In the genomic region with DNA sequence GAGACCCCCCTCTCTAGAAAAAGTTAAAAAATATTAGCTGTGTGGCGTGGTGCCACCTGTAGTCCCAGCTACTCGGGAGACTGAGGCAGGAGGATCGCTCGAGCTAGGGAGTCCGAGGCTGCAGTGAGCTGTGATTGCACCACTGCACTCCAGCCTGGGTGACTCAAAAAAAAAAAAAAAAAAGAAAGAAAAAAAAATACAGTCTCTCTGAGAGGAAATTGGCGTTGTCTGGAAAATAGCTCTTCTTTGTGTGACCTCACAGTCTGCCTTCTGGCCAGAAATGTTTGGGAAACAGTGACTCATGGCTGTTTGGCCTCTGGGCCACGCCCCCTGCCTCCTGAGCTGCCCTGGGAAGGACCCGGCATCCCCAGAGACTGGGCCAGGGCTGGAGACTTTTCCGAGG, we compare ENCODE assay signal across 9 cellular contexts. TPM values are rescaled to one million over a fixed set of nuclear protein-coding genes. Genes with fewer than 3 reads are reported as not detected.
DNase-seq lines count a peak whose midpoint lies in the region; ATAC-seq and FAIRE-seq lines count a peak whose summit lies in the region.
"Had no signal": no experiment of that assay in that cellular context is flagged by ENCODE, and none has a peak within 500 bp of the region (broad histone marks: within the 10 kb centered on the region; RNA-seq: fewer than 3 reads in every experiment).

No MANE protein-coding gene starts in this region.

- no peak for FAIRE-seq in urothelium cell line (lab: Jason Lieb, UNC)

- ATAC-seq in HG03520 (IDR thresholded peaks at IDR 0.05; ENCODE audit: unreplicated experiment) (no peak), HG02973 (IDR thresholded peaks at IDR 0.05; ENCODE audit: unreplicated experiment) (no peak)

- DNase-seq in GDM1 (lab: John Stamatoyannopoulos, UW) (peak; percentile 3), NOMO-1 treated with DMSO at 0.1 percent for 48 hours (lab: John Stamatoyannopoulos, UW; ENCODE audit: unreplicated experiment) (peak; percentile 89), ecto neural progenitor cell (ENCODE audit: low spot score) (peak; percentile 58), lung microvascular endothelial cell (ENCODE audit: low read depth in 2 of 2) (peak; percentile 97 to 98), urothelium cell line (ENCODE audit: low spot score) (peak; percentile 84), germinal center (ENCODE audit: low spot score) (no peak)
- DNase-seq: naive B cell had no signal

RNA-seq across cellular contexts. Expression of a gene that starts 10.7 kb away (rescaled TPM):
- total RNA-seq in lung microvascular endothelial cell = 112 and 164 TPM in 2 replicates

RNA-seq across cellular contexts. Expression of a gene that starts 21.0 kb away (rescaled TPM):
- 45.8 and 55.6 TPM in 2 replicates for total RNA-seq in lung microvascular endothelial cell

RNA-seq across cellular contexts. Expression of a gene that starts 33.7 kb away (rescaled TPM):
- total RNA-seq in lung microvascular endothelial cell = 53.8 and 84.1 TPM in 2 replicates

RNA-seq across cellular contexts. Expression of a gene that starts 59.9 kb away (rescaled TPM):
- total RNA-seq in lung microvascular endothelial cell = 1.5 and 7.1 TPM in 2 replicates
